Comparison of ENCODE assay signal across 22 cellular contexts in the genomic region with DNA sequence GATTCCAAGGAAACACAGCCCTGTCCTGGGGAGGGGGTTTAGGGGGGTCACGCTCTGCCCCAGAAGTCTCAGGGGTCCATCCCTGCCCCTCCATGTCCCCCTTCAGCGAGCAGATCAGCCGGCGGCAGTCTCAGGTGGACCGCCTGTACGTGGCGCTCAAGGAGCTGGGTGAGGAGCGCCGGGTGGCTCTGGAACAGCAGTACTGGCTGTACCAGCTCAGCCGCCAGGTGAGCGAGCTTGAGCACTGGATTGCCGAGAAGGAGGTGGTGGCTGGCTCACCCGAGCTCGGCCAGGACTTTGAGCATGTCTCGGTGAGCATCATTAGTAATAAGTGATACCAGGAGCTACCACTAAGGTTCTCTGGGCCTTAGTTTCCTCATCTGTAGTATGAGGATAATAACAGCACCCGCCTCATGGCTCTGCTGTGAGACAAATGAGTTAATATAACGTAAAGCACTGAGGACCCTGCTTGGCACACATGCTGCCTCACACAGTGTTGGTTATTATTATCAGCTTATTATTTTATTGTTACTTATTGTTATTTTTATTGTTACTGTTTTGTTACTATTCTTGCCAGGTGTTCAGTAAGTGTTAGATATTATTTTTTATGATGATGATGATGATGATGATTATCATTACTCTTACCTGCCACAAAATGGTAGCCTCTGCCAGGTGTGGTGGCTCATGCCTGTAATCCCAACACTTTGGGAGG. TPM values are rescaled to one million over a fixed set of nuclear protein-coding genes. Genes with fewer than 3 reads are reported as not detected.
A peak's percentile ranks its signal among the peaks of the same experiment; 100 is the strongest.
DNase-seq lines count a peak whose midpoint lies in the region; ATAC-seq, FAIRE-seq and TF ChIP-seq lines count a peak whose summit lies in the region.
"Had no signal": no experiment of that assay in that cellular context is flagged by ENCODE, and none has a peak within 500 bp of the region (broad histone marks: within the 10 kb centered on the region; RNA-seq: fewer than 3 reads in every experiment).

No MANE protein-coding gene starts in this region.

- TF ChIP-seq POLR2A in A549 (IDR thresholded peaks at IDR 0.05; ENCODE audit: low read length) (no peak), body of pancreas (IDR thresholded peaks at IDR 0.05) (no peak)

- DNase-seq in A549 (ENCODE audit: low read depth in 1 of 2, low spot score in 1 of 2) (no peak), ELF-1 (ENCODE audit: low read depth, low spot score) (peak; percentile 21), endodermal cell (peak; percentile 45), neuronal stem cell (ENCODE audit: low spot score) (no peak), body of pancreas (no peak), colonic mucosa (no peak)
- DNase-seq: ACHN; BE2C; C1 segment of cervical spinal cord; CD4-positive, CD25-positive, alpha-beta regulatory T cell; CD8-positive, alpha-beta memory T cell; COR-L47; GDM1; GOT3; H9; KBM-7 had no signal

- no peak overlapping the region for H2BK120ac ChIP-seq in neuronal stem cell (ENCODE audit: low read depth, low read length)

- H3K4me1 ChIP-seq in A549 = no peaks in the 10 kb centered on the region
- no peaks in the 10 kb centered on the region for H3K4me1 ChIP-seq in endodermal cell (ENCODE audit: control insufficient read depth, insufficient read depth, low read length)
- H3K4me1 ChIP-seq in neuronal stem cell (ENCODE audit: control insufficient read depth in 2 of 2, insufficient read depth in 1 of 2, low read depth in 1 of 2, low read length in 2 of 2) = peaks cover 0 to 6% of the 10 kb centered on the region in 2 donors
- peaks cover 4% of the 10 kb centered on the region for H3K4me1 ChIP-seq in body of pancreas
- no peaks in the 10 kb centered on the region for H3K4me1 ChIP-seq in colonic mucosa
- H3K4me1 ChIP-seq: BE2C had no signal

- H3K4me2 ChIP-seq in A549 = no peak overlapping the region
- H3K4me2 ChIP-seq in neuronal stem cell (ENCODE audit: insufficient read depth, low read length, poor library complexity, severe bottlenecking) = no peak overlapping the region

- no peaks in the 10 kb centered on the region for H3K9me3 Mint-ChIP-seq in endodermal cell
- H3K9me3 Mint-ChIP-seq: CD8-positive, alpha-beta memory T cell; H9; IgD-negative memory B cell had no signal

- no peak for TF ChIP-seq RAD21 in A549 (conservative IDR thresholded peaks at IDR 0.05 in 1 of 2, IDR thresholded peaks at IDR 0.05 in 1 of 2)

- H2BK5ac ChIP-seq in neuronal stem cell (ENCODE audit: low read length) = no peak overlapping the region

- no peak overlapping the region for H3K4me3 Mint-ChIP-seq in endodermal cell
- H3K4me3 Mint-ChIP-seq: CD4-positive, CD25-positive, alpha-beta regulatory T cell; CD8-positive, alpha-beta memory T cell; H9; IgD-negative memory B cell had no signal

- H3K18ac ChIP-seq in neuronal stem cell (ENCODE audit: low read length) = no peak overlapping the region

- H2AK5ac ChIP-seq in neuronal stem cell (ENCODE audit: low read depth, low read length) = peak overlapping the region; percentile 12

- H3K4me3 ChIP-seq in A549 = no peak overlapping the region
- H3K4me3 ChIP-seq in endodermal cell (ENCODE audit: low read length) = no peak overlapping the region
- no peak overlapping the region for H3K4me3 ChIP-seq in neuronal stem cell (ENCODE audit: low read length in 2 of 2)
- H3K4me3 ChIP-seq in body of pancreas = no peak overlapping the region
- H3K4me3 ChIP-seq in colonic mucosa = no peak overlapping the region

- H3K9ac ChIP-seq in endodermal cell (ENCODE audit: extremely low read depth, low read length, poor library complexity, severe bottlenecking) (no peak overlapping the region), neuronal stem cell (ENCODE audit: low read depth, low read length, poor library complexity) (no peak overlapping the region), colonic mucosa (ENCODE audit: low read depth in 2 of 2, low read length in 2 of 2) (no peak overlapping the region)

- H4K91ac ChIP-seq in neuronal stem cell (ENCODE audit: low read depth, low read length, poor library complexity) = no peak overlapping the region

- peaks cover 88% of the 10 kb centered on the region for H3K27me3 Mint-ChIP-seq in endodermal cell (ENCODE audit: insufficient read depth)

- no peaks in the 10 kb centered on the region for H3K36me3 ChIP-seq in endodermal cell (ENCODE audit: control insufficient read depth, insufficient read depth, low read length)
- no peaks in the 10 kb centered on the region for H3K36me3 ChIP-seq in neuronal stem cell (replicated peaks in 1 of 2; ENCODE audit: control insufficient read depth in 2 of 2, insufficient read depth in 2 of 2, low read length in 2 of 2)
- H3K36me3 ChIP-seq in body of pancreas (replicated peaks in 1 of 2; ENCODE audit: insufficient read depth in 1 of 2, low read depth in 2 of 2) = no peaks in the 10 kb centered on the region
- no peaks in the 10 kb centered on the region for H3K36me3 ChIP-seq in colonic mucosa
- H3K36me3 ChIP-seq: BE2C had no signal

- H2AFZ ChIP-seq in neuronal stem cell (ENCODE audit: low read length) = no peak overlapping the region

- H2BK15ac ChIP-seq in neuronal stem cell (ENCODE audit: low read length) = no peak overlapping the region

- TF ChIP-seq EP300 in A549 (IDR thresholded peaks at IDR 0.05) = no peak

- no peaks in the 10 kb centered on the region for H3K36me3 Mint-ChIP-seq in endodermal cell (ENCODE audit: low read depth)
- H3K36me3 Mint-ChIP-seq: CD4-positive, CD25-positive, alpha-beta regulatory T cell had no signal

- POLR2A ChIA-PET in A549 (lab: Yijun Ruan, JAX) = interaction anchor here (1.2 kb wide), 1 partner anchor 14 kb away, joined by 7 read pairs; no protein-coding TSS in a partner anchor

- ATAC-seq in A549 (peak; percentile 3 to 35; a peak in 3 of 6 replicates), body of pancreas (no peak), HG03196 (IDR thresholded peaks at IDR 0.05; ENCODE audit: unreplicated experiment) (no peak)

- no peak overlapping the region for H3K4ac ChIP-seq in neuronal stem cell (ENCODE audit: low read length)

- H3K79me1 ChIP-seq in neuronal stem cell (ENCODE audit: low read depth, low read length) = no peaks in the 10 kb centered on the region

- H3K27ac ChIP-seq in A549 = no peak overlapping the region
- H3K27ac ChIP-seq in endodermal cell (ENCODE audit: low read depth, low read length) = no peak overlapping the region
- H3K27ac ChIP-seq in neuronal stem cell (replicated peaks; ENCODE audit: low read length) = no peak overlapping the region
- H3K27ac ChIP-seq in body of pancreas = no peak overlapping the region
- H3K27ac ChIP-seq in colonic mucosa = no peak overlapping the region

- H3K9me3 ChIP-seq in A549 (no peaks in the 10 kb centered on the region), endodermal cell (ENCODE audit: control insufficient read depth, low read length) (no peaks in the 10 kb centered on the region), neuronal stem cell (replicated peaks in 1 of 2; ENCODE audit: control insufficient read depth in 2 of 2, insufficient read depth in 1 of 2, low read depth in 1 of 2, low read length in 2 of 2) (no peaks in the 10 kb centered on the region), body of pancreas (no peaks in the 10 kb centered on the region), colonic mucosa (no peaks in the 10 kb centered on the region)
- H3K9me3 ChIP-seq: BE2C had no signal

- H3K27ac Mint-ChIP-seq in endodermal cell = no peak overlapping the region
- H3K27ac Mint-ChIP-seq: CD4-positive, CD25-positive, alpha-beta regulatory T cell; CD8-positive, alpha-beta memory T cell; H9; IgD-negative memory B cell had no signal

- no peak for FAIRE-seq in A549 (lab: Jason Lieb, UNC)
- FAIRE-seq: D721Med, GM12892, GM18507, HTR-8/SVneo had no signal

- no peak overlapping the region for H2BK12ac ChIP-seq in neuronal stem cell (ENCODE audit: low read length)

- WGBS in A549 (ENCODE audit: missing lambda C conversion rate) = 62% methylated on average over 17 of the region's 17 CpGs
- 83 to 87% methylated on average over 10 to 17 of the region's 17 CpGs for WGBS in endodermal cell (ENCODE audit: insufficient coverage in 1 of 2, insufficient read length in 1 of 2), 2 experiments
- no CpG with 5 or more reads among the region's 17 CpGs for WGBS in neuronal stem cell (ENCODE audit: extremely low coverage in 2 of 2, insufficient read length in 2 of 2, insufficient replicate concordance in 1 of 2), 2 donors
- WGBS in body of pancreas, 2 donors = 77 to 82% methylated on average over 16 to 17 of the region's 17 CpGs

- no peak overlapping the region for H3K14ac ChIP-seq in neuronal stem cell (ENCODE audit: low read length)

- no peaks in the 10 kb centered on the region for H3K4me1 Mint-ChIP-seq in endodermal cell

- H3K27me3 ChIP-seq in endodermal cell (ENCODE audit: control insufficient read depth, insufficient read depth, low read length, poor library complexity, severe bottlenecking) = peaks cover 68% of the 10 kb centered on the region
- H3K27me3 ChIP-seq in neuronal stem cell (ENCODE audit: control insufficient read depth in 3 of 3, insufficient read depth in 3 of 3, low read depth in 1 of 3, low read length in 3 of 3) = peaks cover 8 to 64% (median 29%) of the 10 kb centered on the region in 3 experiments
- H3K27me3 ChIP-seq in body of pancreas = peaks cover 0 to 8% of the 10 kb centered on the region in 2 donors
- peaks cover 14% of the 10 kb centered on the region for H3K27me3 ChIP-seq in colonic mucosa
- H3K27me3 ChIP-seq: BE2C had no signal

- H4K8ac ChIP-seq in neuronal stem cell (ENCODE audit: low read depth, low read length) = no peak overlapping the region

- CTCF ChIA-PET in A549 (lab: Yijun Ruan, JAX) = interaction anchor here (0.5 to 58.9 kb wide), 15 partner anchors 9 to 415 kb away, joined by 3 to 2247 read pairs (median 4); partner anchors contain the start of gene LTBP4

- intact Hi-C loops in body of pancreas (cut with DNase I) (no loop called here), colonic mucosa (cut with DNase I) (no loop called here)

- no peak overlapping the region for H3K23ac ChIP-seq in neuronal stem cell (ENCODE audit: low read depth, low read length, poor library complexity)

- no peak for TF ChIP-seq CTCF in A549 (IDR thresholded peaks at IDR 0.05)
- no peak for TF ChIP-seq CTCF in endodermal cell (conservative IDR thresholded peaks at IDR 0.05)
- no peak for TF ChIP-seq CTCF in body of pancreas (IDR thresholded peaks at IDR 0.05)
- no peak for TF ChIP-seq CTCF in colonic mucosa (IDR thresholded peaks at IDR 0.05)

RNA-seq across cellular contexts. Expression of gene SHKBP1, which starts 20.5 kb away (rescaled TPM):
- polyA plus RNA-seq in A549 (2011; rRNA removed) (75.2 and 79.7 TPM in 2 replicates), A549 (2017; fragmentation: RNase III; extraction: RNeasy Plus Mini Kit Qiagen cat#74134 plus additional on column Dnase treatment) (94.9 to 128 TPM (median 123 TPM) in 3 replicates)
- polyA plus RNA-seq in A549 (2012; cell fraction: cytosol; rRNA removed) = 163 and 237 TPM in 2 replicates
- polyA plus RNA-seq in A549 (2012; cell fraction: nucleus; rRNA removed) = 317 and 432 TPM in 2 replicates
- polyA minus RNA-seq in A549 (2011; rRNA and poly(A)+ RNA removed) = 133 and 167 TPM in 2 replicates
- total RNA-seq in endodermal cell (100 to 1,000 TPM; 110 TPM), body of pancreas (10 to 100 TPM; 43.3 to 63.6 TPM), colonic mucosa (10 to 100 TPM; 53.6 to 87.8 TPM)
- polyA plus RNA-seq in endodermal cell (2013, experiment 1 of 2) = 90.9 TPM
- polyA plus RNA-seq in endodermal cell (2013, experiment 2 of 2) = 81.4 TPM
- 71.5 TPM for polyA plus RNA-seq in neuronal stem cell (2013, experiment 1 of 2)
- polyA plus RNA-seq in neuronal stem cell (2013, experiment 2 of 2) = 74.4 TPM

RNA-seq across cellular contexts. Expression of gene LTBP4, which starts 45.0 kb away (rescaled TPM):
- 23.1 and 32.0 TPM in 2 replicates for polyA plus RNA-seq in A549 (2011; rRNA removed)
- 65.2 and 69.3 TPM in 2 replicates for polyA plus RNA-seq in A549 (2012; cell fraction: cytosol; rRNA removed)
- 475 and 611 TPM in 2 replicates for polyA plus RNA-seq in A549 (2012; cell fraction: nucleus; rRNA removed)
- polyA plus RNA-seq in A549 (2017; fragmentation: RNase III; extraction: RNeasy Plus Mini Kit Qiagen cat#74134 plus additional on column Dnase treatment) = 37.7 to 51.1 TPM (median 43.2 TPM) in 3 replicates
- 16.3 and 26.9 TPM in 2 replicates for polyA minus RNA-seq in A549 (2011; rRNA and poly(A)+ RNA removed)
- total RNA-seq in endodermal cell = 100 to 1,000 TPM; 104 to 133 TPM
- polyA plus RNA-seq in endodermal cell (2013, experiment 1 of 2) = 219 TPM
- 194 TPM for polyA plus RNA-seq in endodermal cell (2013, experiment 2 of 2)
- 83.2 TPM for polyA plus RNA-seq in neuronal stem cell (2013, experiment 1 of 2)
- 84.5 TPM for polyA plus RNA-seq in neuronal stem cell (2013, experiment 2 of 2)
- total RNA-seq in body of pancreas = 100 to 1,000 TPM in 1 of 2 donors, 10 to 100 TPM in 1; 45.1 to 195 TPM
- total RNA-seq in colonic mucosa = 100 to 1,000 TPM; 143 to 231 TPM

Comparison
In these comparisons a context has a peak if more than half of its experiments do, and no peak if none do; other contexts are left out.
1. ATAC-seq: peak in A549 (2 of 2); none in body of pancreas (single experiment) and HG03196 (single experiment).
2. DNase-seq: peak in ELF-1 (single experiment) and endodermal cell (single experiment); none in A549 (0 of 2), neuronal stem cell (single experiment), body of pancreas (0 of 4) and colonic mucosa (single experiment).